ENCODE assay signal across 8 cellular contexts in genomic region chr16:10871157-10871991, GRCh38. TPM values are rescaled to one million over a fixed set of nuclear protein-coding genes. Genes with fewer than 3 reads are reported as not detected.
DNase-seq lines count a peak whose midpoint lies in the region; ATAC-seq and TF ChIP-seq lines count a peak whose summit lies in the region.

No MANE protein-coding gene starts in this region.

- H3K27me3 ChIP-seq in transverse colon: no peaks in the 10 kb centered on the region
- H3K27me3 ChIP-seq in hepatocyte: peaks cover 32% of the 10 kb centered on the region

- H2AFZ ChIP-seq in hepatocyte: no peak overlapping the region

- no peaks in the 10 kb centered on the region for H3K79me2 ChIP-seq in hepatocyte

- H3K36me3 ChIP-seq in transverse colon: no peaks in the 10 kb centered on the region
- no peaks in the 10 kb centered on the region for H3K36me3 ChIP-seq in hepatocyte (replicated peaks; ENCODE audit: insufficient read depth, low read depth)

- H3K27ac Mint-ChIP-seq in activated naive CD4-positive, alpha-beta T cell treated with anti-CD3 and anti-CD28 coated beads for 36 hours: no peak overlapping the region

- H4K20me1 ChIP-seq in hepatocyte (ENCODE audit: insufficient read depth, poor library complexity, severe bottlenecking): no peaks in the 10 kb centered on the region

- CTCF ChIA-PET in activated naive CD4-positive, alpha-beta T cell treated with anti-CD3 and anti-CD28 coated beads for 36 hours (lab: Charles Lee): no interaction called here
- CTCF ChIA-PET in RWPE1 (lab: Yijun Ruan, JAX): interaction anchor here (0.7 to 0.8 kb wide), 2 partner anchors 48 to 305 kb away, joined by 3 read pairs; no protein-coding TSS in a partner anchor

- H3K9me3 ChIP-seq in transverse colon: no peaks in the 10 kb centered on the region
- no peaks in the 10 kb centered on the region for H3K9me3 ChIP-seq in hepatocyte (ENCODE audit: low read depth)

- peaks cover 0 to 25% (median 19%) of the 10 kb centered on the region in 4 donors for H3K4me1 ChIP-seq in transverse colon
- H3K4me1 ChIP-seq in hepatocyte (ENCODE audit: insufficient read depth): no peaks in the 10 kb centered on the region

- 9 to 17% methylated on average over 6 to 10 of the region's 10 CpGs for WGBS in transverse colon (ENCODE audit: low coverage in 1 of 2), 2 donors
- 72% methylated on average over 10 of the region's 10 CpGs for WGBS in hepatocyte (ENCODE audit: low lambda C conversion rate, missing lambda C conversion rate)

- H3K27me3 Mint-ChIP-seq in activated naive CD4-positive, alpha-beta T cell treated with anti-CD3 and anti-CD28 coated beads for 36 hours (ENCODE audit: low read depth): peaks cover 43% of the 10 kb centered on the region

- no peak for TF ChIP-seq CTCF in RWPE1 (conservative IDR thresholded peaks at IDR 0.05; ENCODE audit: low read depth)
- no peak for TF ChIP-seq CTCF in astrocyte of the spinal cord (IDR thresholded peaks at IDR 0.05; ENCODE audit: low read depth, low read length)
- TF ChIP-seq CTCF in transverse colon (IDR thresholded peaks at IDR 0.05): no peak
- no peak for TF ChIP-seq CTCF in hepatocyte (IDR thresholded peaks at IDR 0.05; ENCODE audit: poor library complexity)

- H3K27ac ChIP-seq in RWPE1: no peak overlapping the region
- peak overlapping the region; percentile 40 to 72 (median 56) for H3K27ac ChIP-seq in transverse colon
- H3K27ac ChIP-seq in hepatocyte: no peak overlapping the region

- no peak for TF ChIP-seq EP300 in transverse colon (IDR thresholded peaks at IDR 0.05; ENCODE audit: low read depth)

- H3K9me3 Mint-ChIP-seq in activated naive CD4-positive, alpha-beta T cell treated with anti-CD3 and anti-CD28 coated beads for 36 hours: no peaks in the 10 kb centered on the region

- H3K4me3 ChIP-seq in astrocyte of the spinal cord (ENCODE audit: low read depth, low read length) (no peak overlapping the region), transverse colon (no peak overlapping the region), hepatocyte (no peak overlapping the region)

- no peaks in the 10 kb centered on the region for H3K36me3 Mint-ChIP-seq in activated naive CD4-positive, alpha-beta T cell treated with anti-CD3 and anti-CD28 coated beads for 36 hours (ENCODE audit: low read depth)

- no peak for TF ChIP-seq POLR2A in transverse colon (IDR thresholded peaks at IDR 0.05)

- intact Hi-C loops in activated naive CD4-positive, alpha-beta T cell treated with anti-CD3 and anti-CD28 coated beads for 36 hours (cut with micrococcal nuclease): loop anchor here (2.0 to 5.0 kb wide), 3 partner anchors 43 to 129 kb away; partner anchors contain the start of gene NUBP1
- intact Hi-C loops in transverse colon (cut with DNase I; ENCODE audit: low total_unique reads): no loop called here

- H3K9me2 ChIP-seq in hepatocyte (replicated peaks; ENCODE audit: insufficient read depth): no peaks in the 10 kb centered on the region

- in situ Hi-C loops in astrocyte of the spinal cord (cut with HindIII; ENCODE audit: low sequenced_read_pairs): no loop called here
- in situ Hi-C loops in transverse colon (cut with MboI; ENCODE audit: low pct_ligation_motif_present in 1 of 4, low pct_unique_long_range_greater_than_20kb in 1 of 4, low sequenced_read_pairs in 3 of 4): loop anchor here in 1 of 4 donors (25.0 kb wide), 1 partner anchor 109 kb away; no protein-coding TSS in a partner anchor

- POLR2A ChIA-PET in RWPE1 (lab: Yijun Ruan, JAX; ENCODE audit: low non-redundant PET): no interaction called here

- H3K4me2 ChIP-seq in hepatocyte: no peak overlapping the region

- H3K4me1 Mint-ChIP-seq in activated naive CD4-positive, alpha-beta T cell treated with anti-CD3 and anti-CD28 coated beads for 36 hours (ENCODE audit: low read depth): peaks cover 36% of the 10 kb centered on the region

- peak; percentile 81 for DNase-seq in activated naive CD4-positive, alpha-beta T cell treated with anti-CD3 and anti-CD28 coated beads for 36 hours
- DNase-seq in activated naive CD4-positive, alpha-beta T cell (lab: John Stamatoyannopoulos, UW): no peak
- DNase-seq in RWPE1 (ENCODE audit: low spot score) (peak; percentile 33), astrocyte of the spinal cord (ENCODE audit: low read depth, low spot score) (peak; percentile 90), mucosa of gallbladder (ENCODE audit: low spot score) (peak; percentile 90), transverse colon (peak; percentile 86), hepatocyte (ENCODE audit: low spot score) (no peak)

- ATAC-seq in HG03108 (IDR thresholded peaks at IDR 0.05; ENCODE audit: unreplicated experiment): peak; percentile 38

- H3K4me3 Mint-ChIP-seq in activated naive CD4-positive, alpha-beta T cell treated with anti-CD3 and anti-CD28 coated beads for 36 hours: no peak overlapping the region

RNA-seq across cellular contexts. Expression of gene CIITA, which starts 5.6 kb away (rescaled TPM):
- total RNA-seq in activated naive CD4-positive, alpha-beta T cell treated with anti-CD3 and anti-CD28 coated beads for 36 hours: under 1 TPM; 0.12 to 0.29 TPM
- 26.9 TPM for total RNA-seq in mucosa of gallbladder
- 10 to 100 TPM in 2 of 4 donors, 1 to 10 TPM in 2; 1.2 to 26.9 (median 13.9) TPM for total RNA-seq in transverse colon
- 0.08 TPM in 1 of 2 replicates, not detected in the other for total RNA-seq in hepatocyte
- polyA plus RNA-seq in hepatocyte: 0.24 and 1.1 TPM in 2 replicates

RNA-seq across cellular contexts. Expression of gene TVP23A, which starts 52.8 kb away (rescaled TPM):
- not detected for total RNA-seq in activated naive CD4-positive, alpha-beta T cell treated with anti-CD3 and anti-CD28 coated beads for 36 hours
- 0.52 TPM for total RNA-seq in mucosa of gallbladder
- under 1 TPM in 2 of 4 donors, not detected in 2; 0.14 to 0.16 TPM for total RNA-seq in transverse colon
- total RNA-seq in hepatocyte: 0.67 and 1.5 TPM in 2 replicates
- polyA plus RNA-seq in hepatocyte: 1.1 and 1.5 TPM in 2 replicates

Comparison
In these comparisons a context has a peak if more than half of its experiments do, and no peak if none do; other contexts are left out.
1. DNase-seq: peak in activated naive CD4-positive, alpha-beta T cell treated with anti-CD3 and anti-CD28 coated beads for 36 hours (single experiment), RWPE1 (single experiment), astrocyte of the spinal cord (single experiment), mucosa of gallbladder (single experiment) and transverse colon (single experiment); none in activated naive CD4-positive, alpha-beta T cell (0 of 4) and hepatocyte (single experiment).
2. H3K27ac ChIP-seq: peak in transverse colon (4 of 4); none in RWPE1 (single experiment) and hepatocyte (single experiment).